Comparison of ENCODE assay signal across 33 cellular contexts in the genomic region with DNA sequence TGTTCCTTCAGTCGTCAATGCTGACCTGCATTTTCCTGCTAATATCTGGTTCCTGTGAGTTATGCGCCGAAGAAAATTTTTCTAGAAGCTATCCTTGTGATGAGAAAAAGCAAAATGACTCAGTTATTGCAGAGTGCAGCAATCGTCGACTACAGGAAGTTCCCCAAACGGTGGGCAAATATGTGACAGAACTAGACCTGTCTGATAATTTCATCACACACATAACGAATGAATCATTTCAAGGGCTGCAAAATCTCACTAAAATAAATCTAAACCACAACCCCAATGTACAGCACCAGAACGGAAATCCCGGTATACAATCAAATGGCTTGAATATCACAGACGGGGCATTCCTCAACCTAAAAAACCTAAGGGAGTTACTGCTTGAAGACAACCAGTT. TPM values are rescaled to one million over a fixed set of nuclear protein-coding genes. Genes with fewer than 3 reads are reported as not detected.
A peak's percentile ranks its signal among the peaks of the same experiment; 100 is the strongest.
DNase-seq lines count a peak whose midpoint lies in the region; ATAC-seq, FAIRE-seq and TF ChIP-seq lines count a peak whose summit lies in the region.
"Had no signal": no experiment of that assay in that cellular context is flagged by ENCODE, and none has a peak within 500 bp of the region (broad histone marks: within the 10 kb centered on the region; RNA-seq: fewer than 3 reads in every experiment).

No MANE protein-coding gene starts in this region.

- H3K27ac Mint-ChIP-seq in activated naive CD8-positive, alpha-beta T cell treated with anti-CD3 and anti-CD28 coated beads, Interleukin-2, amount 50 U/mL, for 24 hours, result no peak overlapping the region
- H3K27ac Mint-ChIP-seq in activated naive CD8-positive, alpha-beta T cell treated with anti-CD3 and anti-CD28 coated beads for 36 hours, result no peak overlapping the region
- H3K27ac Mint-ChIP-seq: naive thymus-derived CD8-positive, alpha-beta T cell had no signal

- peaks cover 9% of the 10 kb centered on the region for H3K4me1 Mint-ChIP-seq in activated naive CD8-positive, alpha-beta T cell treated with anti-CD3 and anti-CD28 coated beads, Interleukin-2, amount 50 U/mL, for 24 hours
- peaks cover 1% of the 10 kb centered on the region for H3K4me1 Mint-ChIP-seq in activated naive CD8-positive, alpha-beta T cell treated with anti-CD3 and anti-CD28 coated beads for 36 hours

- H3K9me3 ChIP-seq in MG63, result no peaks in the 10 kb centered on the region
- H3K9me3 ChIP-seq: SJCRH30, transverse colon had no signal

- no peak overlapping the region for H3K4me3 Mint-ChIP-seq in activated naive CD8-positive, alpha-beta T cell treated with anti-CD3 and anti-CD28 coated beads, Interleukin-2, amount 50 U/mL, for 24 hours
- H3K4me3 Mint-ChIP-seq in activated naive CD8-positive, alpha-beta T cell treated with anti-CD3 and anti-CD28 coated beads for 36 hours, result no peak overlapping the region
- H3K4me3 Mint-ChIP-seq: naive thymus-derived CD8-positive, alpha-beta T cell had no signal

- peaks cover 3% of the 10 kb centered on the region for H3K27me3 Mint-ChIP-seq in activated naive CD8-positive, alpha-beta T cell treated with anti-CD3 and anti-CD28 coated beads, Interleukin-2, amount 50 U/mL, for 24 hours
- H3K27me3 Mint-ChIP-seq in activated naive CD8-positive, alpha-beta T cell treated with anti-CD3 and anti-CD28 coated beads for 36 hours, result no peaks in the 10 kb centered on the region
- H3K27me3 Mint-ChIP-seq: naive thymus-derived CD8-positive, alpha-beta T cell had no signal

- FAIRE-seq in bronchial epithelial cell (lab: Jason Lieb, UNC), result no peak
- FAIRE-seq: G401.6, GM19239, small intestine had no signal

- H3K36me3 ChIP-seq in bronchial epithelial cell (ENCODE audit: control insufficient read depth, insufficient read depth, low read length) (no peaks in the 10 kb centered on the region), MG63 (no peaks in the 10 kb centered on the region)
- H3K36me3 ChIP-seq: brain microvascular endothelial cell, SJCRH30, transverse colon had no signal

- H3K27me3 ChIP-seq in bronchial epithelial cell (ENCODE audit: control insufficient read depth, insufficient read depth, low read length), result no peaks in the 10 kb centered on the region
- no peaks in the 10 kb centered on the region for H3K27me3 ChIP-seq in MG63
- H3K27me3 ChIP-seq: brain microvascular endothelial cell, SJCRH30, transverse colon had no signal

- ATAC-seq in activated naive CD8-positive, alpha-beta T cell treated with anti-CD3 and anti-CD28 coated beads, Interleukin-2, amount 50 U/mL, for 24 hours, result peak; percentile 36
- ATAC-seq: naive thymus-derived CD8-positive, alpha-beta T cell; PC-3 had no signal

- DNase-seq in activated naive CD8-positive, alpha-beta T cell treated with anti-CD3 and anti-CD28 coated beads, Interleukin-2, amount 50 U/mL, for 24 hours, result no peak
- DNase-seq in activated naive CD8-positive, alpha-beta T cell treated with anti-CD3 and anti-CD28 coated beads for 36 hours, result no peak
- DNase-seq in NOMO-1 treated with dmso at 0.1 percent for 144 hours (lab: John Stamatoyannopoulos, UW; ENCODE audit: unreplicated experiment) (peak; percentile 71), bronchial epithelial cell (ENCODE audit: low read depth) (peak; percentile 75), NCI-H2196 treated with DMSO at 0.1 percent for 48 hours (lab: John Stamatoyannopoulos, UW; ENCODE audit: unreplicated experiment) (no peak), MG63 (no peak), NCI-H1092 treated with DMSO at 0.1 percent for 48 hours (lab: John Stamatoyannopoulos, UW) (no peak), SHP77 (lab: John Stamatoyannopoulos, UW) (no peak)
- DNase-seq: ACHN; activated CD4-positive, CD25-positive, alpha-beta regulatory T cell treated with anti-CD3 and anti-CD28 coated beads, Interleukin-2, amount 50 U/mL, for 72 hours; activated T-cell treated with anti-CD3 and anti-CD28 coated beads, Interleukin-2, amount 50 U/mL, for 1 hour; brain microvascular endothelial cell; COR-L47; H7; head of caudate nucleus; IMR-90; midbrain; naive thymus-derived CD8-positive, alpha-beta T cell; NCI-H1417 treated with DMSO at 0.1 percent for 48 hours; NCI-H2081; NCI-H774; PC-3; SJCRH30; small intestine; stimulated activated CD8-positive, alpha-beta memory T cell treated with anti-CD3 and anti-CD28 coated beads, Interleukin-4, amount 100 ng/mL, for 48 hours; transverse colon had no signal

- no peaks in the 10 kb centered on the region for H3K9me3 Mint-ChIP-seq in activated naive CD8-positive, alpha-beta T cell treated with anti-CD3 and anti-CD28 coated beads, Interleukin-2, amount 50 U/mL, for 24 hours
- no peaks in the 10 kb centered on the region for H3K9me3 Mint-ChIP-seq in activated naive CD8-positive, alpha-beta T cell treated with anti-CD3 and anti-CD28 coated beads for 36 hours
- H3K9me3 Mint-ChIP-seq: naive thymus-derived CD8-positive, alpha-beta T cell had no signal

- no peak for TF ChIP-seq CTCF in bronchial epithelial cell (IDR thresholded peaks at IDR 0.05; ENCODE audit: insufficient read depth, low read length, severe bottlenecking)

- H3K4me3 ChIP-seq in bronchial epithelial cell (ENCODE audit: low read depth, low read length) (no peak overlapping the region), MG63 (no peak overlapping the region)
- H3K4me3 ChIP-seq: SJCRH30, transverse colon had no signal

- no peaks in the 10 kb centered on the region for H3K36me3 Mint-ChIP-seq in activated naive CD8-positive, alpha-beta T cell treated with anti-CD3 and anti-CD28 coated beads, Interleukin-2, amount 50 U/mL, for 24 hours (ENCODE audit: low read depth)
- H3K36me3 Mint-ChIP-seq in activated naive CD8-positive, alpha-beta T cell treated with anti-CD3 and anti-CD28 coated beads for 36 hours, result no peaks in the 10 kb centered on the region
- H3K36me3 Mint-ChIP-seq: naive thymus-derived CD8-positive, alpha-beta T cell had no signal

RNA-seq across cellular contexts. Expression of a gene that starts 12.6 kb away (rescaled TPM):
- total RNA-seq in activated naive CD8-positive, alpha-beta T cell treated with anti-CD3 and anti-CD28 coated beads for 36 hours, result not detected
- not detected in 2 replicates for total RNA-seq in bronchial epithelial cell
- not detected in 2 replicates for total RNA-seq in MG63 (2014; rRNA removed; shearing (Covaris generic); ENCODE audit: low replicate concordance)
- total RNA-seq: epithelial cell of proximal tubule, fibroblast of villous mesenchyme, H7, IMR-90, kidney epithelial cell, osteocyte, PC-3, renal cortical epithelial cell, SJCRH30 had no signal

RNA-seq across cellular contexts. Expression of a gene that starts 52.2 kb away (rescaled TPM):
- under 1 TPM; 0.21 to 0.28 TPM for total RNA-seq in activated naive CD8-positive, alpha-beta T cell treated with anti-CD3 and anti-CD28 coated beads for 36 hours
- total RNA-seq in bronchial epithelial cell, result not detected in 2 replicates
- not detected in 2 replicates for total RNA-seq in MG63 (2014; rRNA removed; shearing (Covaris generic); ENCODE audit: low replicate concordance)
- total RNA-seq: epithelial cell of proximal tubule, fibroblast of villous mesenchyme, H7, IMR-90, kidney epithelial cell, osteocyte, PC-3, renal cortical epithelial cell, SJCRH30 had no signal

RNA-seq across cellular contexts. Expression of a gene that starts 55.9 kb away (rescaled TPM):
- total RNA-seq in activated naive CD8-positive, alpha-beta T cell treated with anti-CD3 and anti-CD28 coated beads for 36 hours, result 1,000 to 10,000 TPM; 3,478 to 3,646 TPM
- 3,174 and 3,370 TPM in 2 replicates for total RNA-seq in bronchial epithelial cell
- 1,177 and 1,592 TPM in 2 replicates for total RNA-seq in MG63 (2014; rRNA removed; shearing (Covaris generic); ENCODE audit: low replicate concordance)

Comparison
In these comparisons a context has a peak if more than half of its experiments do, and no peak if none do; other contexts are left out.
1. DNase-seq: peak in NOMO-1 treated with dmso at 0.1 percent for 144 hours (single experiment) and bronchial epithelial cell (single experiment); none in activated naive CD8-positive, alpha-beta T cell treated with anti-CD3 and anti-CD28 coated beads, Interleukin-2, amount 50 U/mL, for 24 hours (single experiment), activated naive CD8-positive, alpha-beta T cell treated with anti-CD3 and anti-CD28 coated beads for 36 hours (single experiment), NCI-H2196 treated with DMSO at 0.1 percent for 48 hours (single experiment), MG63 (single experiment), NCI-H1092 treated with DMSO at 0.1 percent for 48 hours (single experiment) and SHP77 (0 of 2).